In the genomic region with DNA sequence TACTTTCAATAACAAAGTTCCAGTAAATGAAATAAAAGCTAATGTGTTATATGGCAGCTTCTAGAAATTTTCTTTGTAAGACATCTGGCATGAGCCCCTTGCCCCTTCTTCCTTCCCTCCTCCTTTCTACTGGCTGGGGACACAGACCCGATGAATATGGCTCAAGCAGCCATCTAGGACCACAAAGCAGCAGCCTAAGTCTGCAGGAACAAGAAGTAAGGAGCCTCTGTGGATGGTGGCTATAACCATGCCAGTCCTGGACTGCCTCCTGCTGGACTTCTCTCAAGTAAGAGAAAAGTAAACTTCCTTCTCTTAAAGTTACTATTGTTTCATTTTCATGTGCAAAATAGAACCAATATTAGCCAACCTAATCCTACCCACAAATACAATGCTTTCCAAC, we compare ENCODE assay signal across 8 cellular contexts.
DNase-seq lines count a peak whose midpoint lies in the region; ATAC-seq and TF ChIP-seq lines count a peak whose summit lies in the region.

No MANE protein-coding gene starts in this region.

- TF ChIP-seq CTCF in GM13976 (IDR thresholded peaks at IDR 0.05; ENCODE audit: borderline replicate concordance, control extremely low read depth, extremely low read depth, insufficient read depth, missing control alignments): peak; percentile 17

- DNase-seq in GM13976 (ENCODE audit: low spot score): no peak
- peak; percentile 76 for DNase-seq in M059J (ENCODE audit: low read depth)
- DNase-seq in fibroblast of gingiva (ENCODE audit: low read depth): peak; percentile 50
- peak; percentile 44 for DNase-seq in pulmonary artery endothelial cell (ENCODE audit: low read depth, low spot score)
- DNase-seq in NCI-H1092 treated with DMSO at 0.1 percent for 48 hours (lab: John Stamatoyannopoulos, UW): no peak

- in situ Hi-C loops in GM13976 (cut with MboI; ENCODE audit: low sequenced_read_pairs, unreplicated experiment): no loop called here

- ATAC-seq in HG03521 (IDR thresholded peaks at IDR 0.05; ENCODE audit: unreplicated experiment): no peak
- no peak for ATAC-seq in HG03095 (IDR thresholded peaks at IDR 0.05; ENCODE audit: unreplicated experiment)
- ATAC-seq in GM18873 (IDR thresholded peaks at IDR 0.05; ENCODE audit: low FRiP score, unreplicated experiment): no peak

Comparison
In these comparisons a context has a peak if more than half of its experiments do, and no peak if none do; other contexts are left out.
1. DNase-seq: peak in M059J (single experiment), fibroblast of gingiva (single experiment) and pulmonary artery endothelial cell (single experiment); none in GM13976 (single experiment) and NCI-H1092 treated with DMSO at 0.1 percent for 48 hours (single experiment).